1 cellular context compared by ENCODE assay signal in genomic region chr4:992297-993110, GRCh38.
TF ChIP-seq lines count a peak whose summit lies in the region.

No MANE protein-coding gene starts in this region.

TF ChIP-seq in K562, 482 proteins besides CTCF, POLR2A, EP300 and RAD21 (continued from another document):
- TF ChIP-seq MGA (IDR thresholded peaks at IDR 0.05) = peak; percentile 75
- peak; percentile 82 for TF ChIP-seq L3MBTL2 (IDR thresholded peaks at IDR 0.05)
- TF ChIP-seq FOXK2 (conservative IDR thresholded peaks at IDR 0.05 in 1 of 2, IDR thresholded peaks at IDR 0.05 in 1 of 2; ENCODE audit: low read depth in 2 of 2) = peak in 1 of 2 experiments; percentile 61; a peak in 2 of 4 replicates
- peak; percentile 20 for TF ChIP-seq ZFP36 (IDR thresholded peaks at IDR 0.05; ENCODE audit: low read depth, low read length, partially characterized antibody)
- TF ChIP-seq, protein P1, sequence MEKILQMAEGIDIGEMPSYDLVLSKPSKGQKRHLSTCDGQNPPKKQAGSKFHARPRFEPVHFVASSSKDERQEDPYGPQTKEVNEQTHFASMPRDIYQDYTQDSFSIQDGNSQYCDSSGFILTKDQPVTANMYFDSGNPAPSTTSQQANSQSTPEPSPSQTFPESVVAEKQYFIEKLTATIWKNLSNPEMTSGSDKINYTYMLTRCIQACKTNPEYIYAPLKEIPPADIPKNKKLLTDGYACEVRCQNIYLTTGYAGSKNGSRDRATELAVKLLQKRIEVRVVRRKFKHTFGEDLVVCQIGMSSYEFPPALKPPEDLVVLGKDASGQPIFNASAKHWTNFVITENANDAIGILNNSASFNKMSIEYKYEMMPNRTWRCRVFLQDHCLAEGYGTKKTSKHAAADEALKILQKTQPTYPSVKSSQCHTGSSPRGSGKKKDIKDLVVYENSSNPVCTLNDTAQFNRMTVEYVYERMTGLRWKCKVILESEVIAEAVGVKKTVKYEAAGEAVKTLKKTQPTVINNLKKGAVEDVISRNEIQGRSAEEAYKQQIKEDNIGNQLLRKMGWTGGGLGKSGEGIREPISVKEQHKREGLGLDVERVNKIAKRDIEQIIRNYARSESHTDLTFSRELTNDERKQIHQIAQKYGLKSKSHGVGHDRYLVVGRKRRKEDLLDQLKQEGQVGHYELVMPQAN (IDR thresholded peaks at IDR 0.05; ENCODE audit: borderline replicate concordance) = peak; percentile 47; the same call in 1 of the 2 replicates
- peak; percentile 81 for TF ChIP-seq ZNF592 (IDR thresholded peaks at IDR 0.05)
- TF ChIP-seq, protein P2, sequence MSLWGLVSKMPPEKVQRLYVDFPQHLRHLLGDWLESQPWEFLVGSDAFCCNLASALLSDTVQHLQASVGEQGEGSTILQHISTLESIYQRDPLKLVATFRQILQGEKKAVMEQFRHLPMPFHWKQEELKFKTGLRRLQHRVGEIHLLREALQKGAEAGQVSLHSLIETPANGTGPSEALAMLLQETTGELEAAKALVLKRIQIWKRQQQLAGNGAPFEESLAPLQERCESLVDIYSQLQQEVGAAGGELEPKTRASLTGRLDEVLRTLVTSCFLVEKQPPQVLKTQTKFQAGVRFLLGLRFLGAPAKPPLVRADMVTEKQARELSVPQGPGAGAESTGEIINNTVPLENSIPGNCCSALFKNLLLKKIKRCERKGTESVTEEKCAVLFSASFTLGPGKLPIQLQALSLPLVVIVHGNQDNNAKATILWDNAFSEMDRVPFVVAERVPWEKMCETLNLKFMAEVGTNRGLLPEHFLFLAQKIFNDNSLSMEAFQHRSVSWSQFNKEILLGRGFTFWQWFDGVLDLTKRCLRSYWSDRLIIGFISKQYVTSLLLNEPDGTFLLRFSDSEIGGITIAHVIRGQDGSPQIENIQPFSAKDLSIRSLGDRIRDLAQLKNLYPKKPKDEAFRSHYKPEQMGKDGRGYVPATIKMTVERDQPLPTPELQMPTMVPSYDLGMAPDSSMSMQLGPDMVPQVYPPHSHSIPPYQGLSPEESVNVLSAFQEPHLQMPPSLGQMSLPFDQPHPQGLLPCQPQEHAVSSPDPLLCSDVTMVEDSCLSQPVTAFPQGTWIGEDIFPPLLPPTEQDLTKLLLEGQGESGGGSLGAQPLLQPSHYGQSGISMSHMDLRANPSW (CRISPR knock-in tag; IDR thresholded peaks at IDR 0.05) = 0 out of 2 replicates have a peak, but pooled peaks have one; percentile 31
- no peak for TF ChIP-seq LARP7 (IDR thresholded peaks at IDR 0.05)
- TF ChIP-seq, protein P3, sequence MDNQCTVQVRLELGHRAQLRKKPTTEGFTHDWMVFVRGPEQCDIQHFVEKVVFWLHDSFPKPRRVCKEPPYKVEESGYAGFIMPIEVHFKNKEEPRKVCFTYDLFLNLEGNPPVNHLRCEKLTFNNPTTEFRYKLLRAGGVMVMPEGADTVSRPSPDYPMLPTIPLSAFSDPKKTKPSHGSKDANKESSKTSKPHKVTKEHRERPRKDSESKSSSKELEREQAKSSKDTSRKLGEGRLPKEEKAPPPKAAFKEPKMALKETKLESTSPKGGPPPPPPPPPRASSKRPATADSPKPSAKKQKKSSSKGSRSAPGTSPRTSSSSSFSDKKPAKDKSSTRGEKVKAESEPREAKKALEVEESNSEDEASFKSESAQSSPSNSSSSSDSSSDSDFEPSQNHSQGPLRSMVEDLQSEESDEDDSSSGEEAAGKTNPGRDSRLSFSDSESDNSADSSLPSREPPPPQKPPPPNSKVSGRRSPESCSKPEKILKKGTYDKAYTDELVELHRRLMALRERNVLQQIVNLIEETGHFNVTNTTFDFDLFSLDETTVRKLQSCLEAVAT (IDR thresholded peaks at IDR 0.05) = peak in 1 of 2 experiments; percentile 48; a peak in 1 of 4 replicates
- TF ChIP-seq USF1 (CRISPR knock-in tag; IDR thresholded peaks at IDR 0.05) = peak; percentile 98
- TF ChIP-seq ZNF280A (IDR thresholded peaks at IDR 0.05; ENCODE audit: low read depth, partially characterized antibody) = no peak
- no peak for TF ChIP-seq HBP1 (CRISPR knock-in tag; IDR thresholded peaks at IDR 0.05)
- TF ChIP-seq, protein P4, sequence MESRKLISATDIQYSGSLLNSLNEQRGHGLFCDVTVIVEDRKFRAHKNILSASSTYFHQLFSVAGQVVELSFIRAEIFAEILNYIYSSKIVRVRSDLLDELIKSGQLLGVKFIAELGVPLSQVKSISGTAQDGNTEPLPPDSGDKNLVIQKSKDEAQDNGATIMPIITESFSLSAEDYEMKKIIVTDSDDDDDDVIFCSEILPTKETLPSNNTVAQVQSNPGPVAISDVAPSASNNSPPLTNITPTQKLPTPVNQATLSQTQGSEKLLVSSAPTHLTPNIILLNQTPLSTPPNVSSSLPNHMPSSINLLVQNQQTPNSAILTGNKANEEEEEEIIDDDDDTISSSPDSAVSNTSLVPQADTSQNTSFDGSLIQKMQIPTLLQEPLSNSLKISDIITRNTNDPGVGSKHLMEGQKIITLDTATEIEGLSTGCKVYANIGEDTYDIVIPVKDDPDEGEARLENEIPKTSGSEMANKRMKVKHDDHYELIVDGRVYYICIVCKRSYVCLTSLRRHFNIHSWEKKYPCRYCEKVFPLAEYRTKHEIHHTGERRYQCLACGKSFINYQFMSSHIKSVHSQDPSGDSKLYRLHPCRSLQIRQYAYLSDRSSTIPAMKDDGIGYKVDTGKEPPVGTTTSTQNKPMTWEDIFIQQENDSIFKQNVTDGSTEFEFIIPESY (CRISPR knock-in tag; IDR thresholded peaks at IDR 0.05) = peak; percentile 68
- TF ChIP-seq E2F3 (CRISPR knock-in tag; IDR thresholded peaks at IDR 0.05) = 0 out of 2 replicates have a peak, but pooled peaks have one; percentile 72
- peak; percentile 49; the same call in 1 of the 2 replicates for TF ChIP-seq ZNF143 (CRISPR knock-in tag; IDR thresholded peaks at IDR 0.05)
- peak; percentile 24; the same call in 1 of the 2 replicates for TF ChIP-seq TEAD4 (IDR thresholded peaks at IDR 0.05; ENCODE audit: low read length)
- TF ChIP-seq TEAD4 (CRISPR knock-in tag; IDR thresholded peaks at IDR 0.05; ENCODE audit: borderline replicate concordance) = no peak
